ENCODE assay signal across 8 cellular contexts in genomic region chr17:32523827-32524552, GRCh38. TPM values are rescaled to one million over a fixed set of nuclear protein-coding genes. Genes with fewer than 3 reads are reported as not detected.
A peak's percentile ranks its signal among the peaks of the same experiment; 100 is the strongest.
DNase-seq lines count a peak whose midpoint lies in the region; ATAC-seq lines count a peak whose summit lies in the region.

No MANE protein-coding gene starts in this region.

- ATAC-seq in GM18502 (IDR thresholded peaks at IDR 0.05; ENCODE audit: poor library complexity, unreplicated experiment) (peak; percentile 46), GM21381 (IDR thresholded peaks at IDR 0.05; ENCODE audit: unreplicated experiment) (peak; percentile 42), HG03565 (IDR thresholded peaks at IDR 0.05; ENCODE audit: unreplicated experiment) (peak; percentile 47), Right ventricle myocardium superior (ENCODE audit: poor library complexity) (no peak)
- ATAC-seq in effector memory CD8-positive, alpha-beta T cell (replicated peaks): peak; percentile 35

- peaks cover 6% of the 10 kb centered on the region for H3K36me3 Mint-ChIP-seq in effector memory CD8-positive, alpha-beta T cell (ENCODE audit: insufficient read depth)

- DNase-seq in effector memory CD8-positive, alpha-beta T cell: peak in 1 of 3 experiments; percentile 26
- DNase-seq in amygdala (lab: John Stamatoyannopoulos, UW) (no peak), SKM-1 treated with dmso at 0.1 percent for 144 hours (lab: John Stamatoyannopoulos, UW; ENCODE audit: unreplicated experiment) (no peak), Right ventricle myocardium superior (no peak), NCI-H510A treated with DMSO at 0.1 percent for 48 hours (lab: John Stamatoyannopoulos, UW) (no peak)

- no peaks in the 10 kb centered on the region for H3K27me3 Mint-ChIP-seq in effector memory CD8-positive, alpha-beta T cell

- no peaks in the 10 kb centered on the region for H3K9me3 Mint-ChIP-seq in effector memory CD8-positive, alpha-beta T cell

- peaks cover 40 to 50% of the 10 kb centered on the region in 2 donors for H3K4me1 Mint-ChIP-seq in effector memory CD8-positive, alpha-beta T cell (ENCODE audit: low read depth in 2 of 2)

- H3K4me3 Mint-ChIP-seq in effector memory CD8-positive, alpha-beta T cell: peak overlapping the region; percentile 68 to 70

- intact Hi-C loops in Right ventricle myocardium superior (cut with DNase I): no loop called here

- H3K27ac Mint-ChIP-seq in effector memory CD8-positive, alpha-beta T cell: peak overlapping the region; percentile 18 to 88

RNA-seq across cellular contexts. Expression of gene CDK5R1, which starts 37.2 kb away (rescaled TPM):
- total RNA-seq in Right ventricle myocardium superior: 1.4 TPM
